ENCODE assay signal across 13 cellular contexts in the genomic region with DNA sequence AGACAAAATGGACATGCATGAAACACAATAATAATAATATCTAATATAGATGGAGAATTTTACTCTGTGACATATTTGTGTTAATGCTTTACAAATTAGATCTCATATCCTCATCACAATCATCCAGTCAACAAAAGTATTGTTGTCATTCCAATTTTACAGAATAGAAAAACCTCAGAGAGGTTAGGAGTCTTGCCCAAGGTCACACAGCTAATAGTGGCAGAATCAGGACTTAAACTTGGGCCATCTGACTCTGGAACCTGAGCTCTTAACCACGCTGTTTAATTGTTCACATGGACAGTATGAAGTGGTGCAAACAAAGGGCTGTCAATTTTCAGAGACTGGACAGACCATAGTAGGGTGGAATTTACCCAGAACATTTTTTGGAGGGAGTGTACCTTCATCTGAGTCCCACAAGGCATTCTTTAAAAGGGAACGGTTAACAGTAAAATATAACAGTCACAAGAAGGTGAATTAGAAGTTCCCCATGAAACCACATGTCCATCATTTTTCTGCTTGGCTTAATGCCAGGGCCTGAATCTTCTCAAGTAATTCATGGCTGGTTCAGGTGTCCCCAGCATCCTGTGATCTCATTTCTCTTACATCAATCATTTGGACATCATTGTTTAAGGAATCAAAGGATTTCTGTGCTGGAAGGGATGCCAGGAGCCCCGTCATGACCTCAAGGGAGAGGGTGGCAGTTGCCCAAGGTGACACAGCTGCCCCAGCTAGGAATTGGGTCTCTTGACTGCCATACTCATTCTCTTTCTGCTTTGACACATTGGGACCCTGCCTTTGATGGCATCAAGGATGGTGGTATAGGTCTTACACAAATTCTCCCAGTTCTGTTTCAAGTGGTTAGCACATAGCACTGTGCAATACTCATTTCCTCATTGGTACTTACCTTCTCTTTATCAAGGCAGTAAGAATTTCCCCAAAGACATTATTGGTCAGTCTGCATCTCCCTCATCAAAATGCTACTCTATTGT. TPM values are rescaled to one million over a fixed set of nuclear protein-coding genes. Genes with fewer than 3 reads are reported as not detected.
DNase-seq lines count a peak whose midpoint lies in the region; ATAC-seq and TF ChIP-seq lines count a peak whose summit lies in the region.
"Had no signal": no experiment of that assay in that cellular context is flagged by ENCODE, and none has a peak within 500 bp of the region (broad histone marks: within the 10 kb centered on the region; RNA-seq: fewer than 3 reads in every experiment).

No MANE protein-coding gene starts in this region.

- intact Hi-C loops in MCF 10A (cut with micrococcal nuclease), result loop anchor here (5.0 kb wide), 3 partner anchors 173 to 818 kb away; no protein-coding TSS in a partner anchor
- intact Hi-C loops in breast epithelium (cut with DNase I; ENCODE audit: low total_unique reads), result loop anchor here (10.0 kb wide), 1 partner anchor 815 kb away; no protein-coding TSS in a partner anchor

- no peak for TF ChIP-seq POLR2A in breast epithelium (IDR thresholded peaks at IDR 0.05)

- TF ChIP-seq CTCF in MCF 10A (IDR thresholded peaks at IDR 0.05; ENCODE audit: unreplicated experiment) (no peak), breast epithelium (IDR thresholded peaks at IDR 0.05) (no peak)

- ATAC-seq in HG02798 (IDR thresholded peaks at IDR 0.05; ENCODE audit: poor library complexity, unreplicated experiment), result peak; percentile 73
- peak; percentile 52 for ATAC-seq in stimulated activated naive CD8-positive, alpha-beta T cell treated with anti-CD3 and anti-CD28 coated beads, Interleukin-15, Interleukin-2, amounts not matched to agents 100 U/mL and 50 U/mL, for 24 hours

- no peak overlapping the region for H3K4me3 Mint-ChIP-seq in MCF 10A (ENCODE audit: unreplicated experiment)

- DNase-seq in MCF 10A (ENCODE audit: unreplicated experiment) (peak; percentile 11), breast epithelium (ENCODE audit: low spot score in 2 of 2) (no peak), NOMO-1 treated with DMSO at 0.1 percent for 48 hours (lab: John Stamatoyannopoulos, UW; ENCODE audit: unreplicated experiment) (peak; percentile 82), mucosa of gallbladder (ENCODE audit: low spot score) (no peak), NCI-H1417 treated with DMSO at 0.1 percent for 48 hours (lab: John Stamatoyannopoulos, UW) (no peak), NCI-H2107 (lab: John Stamatoyannopoulos, UW) (no peak)
- no peak for DNase-seq in stimulated activated naive CD8-positive, alpha-beta T cell treated with anti-CD3 and anti-CD28 coated beads, Interleukin-15, Interleukin-2, amounts not matched to agents 100 U/mL and 50 U/mL, for 24 hours
- DNase-seq: activated T-cell treated with anti-CD3 and anti-CD28 coated beads for 4 hours, BE2C, NCI-H2171, SW 1271 had no signal

- peaks cover 19% of the 10 kb centered on the region for H3K27me3 Mint-ChIP-seq in MCF 10A (ENCODE audit: insufficient read depth, unreplicated experiment)

- H3K4me1 Mint-ChIP-seq in MCF 10A (ENCODE audit: insufficient read depth, unreplicated experiment), result peaks cover 5% of the 10 kb centered on the region

- peaks cover 0 to 9% of the 10 kb centered on the region in 2 donors for H3K27me3 ChIP-seq in breast epithelium
- H3K27me3 ChIP-seq: BE2C had no signal

- POLR2A ChIA-PET in MCF 10A (lab: Yijun Ruan, JAX), result no interaction called here

- no peaks in the 10 kb centered on the region for H3K9me3 ChIP-seq in breast epithelium
- H3K9me3 ChIP-seq: BE2C, suprapubic skin had no signal

- no peak overlapping the region for H3K27ac ChIP-seq in breast epithelium
- H3K27ac ChIP-seq: suprapubic skin had no signal

- H3K4me3 ChIP-seq in breast epithelium, result no peak overlapping the region
- H3K4me3 ChIP-seq: suprapubic skin had no signal

- no peak overlapping the region for H3K27ac Mint-ChIP-seq in MCF 10A (ENCODE audit: low read depth, unreplicated experiment)

- no peaks in the 10 kb centered on the region for H3K9me3 Mint-ChIP-seq in MCF 10A (ENCODE audit: unreplicated experiment)

- no peaks in the 10 kb centered on the region for H3K36me3 ChIP-seq in breast epithelium
- H3K36me3 ChIP-seq: BE2C, suprapubic skin had no signal

- no TSS peak for BruUV-seq in MCF 10A (replicated peaks; lab: Mats Ljungman, UMichigan)

- H3K36me3 Mint-ChIP-seq in MCF 10A (ENCODE audit: insufficient read depth, unreplicated experiment), result no peaks in the 10 kb centered on the region

- H3K4me1 ChIP-seq in breast epithelium, result no peaks in the 10 kb centered on the region
- H3K4me1 ChIP-seq: BE2C had no signal

- CTCF ChIA-PET in MCF 10A (lab: Yijun Ruan, JAX), result interaction anchor here (3.9 to 14.4 kb wide), 2 partner anchors 11 to 814 kb away, joined by 24 to 164 read pairs; no protein-coding TSS in a partner anchor

RNA-seq across cellular contexts. Expression of a gene that starts 35.6 kb away (rescaled TPM):
- 37.8 and 44.9 TPM in 2 replicates for total RNA-seq in MCF 10A (2022)
- 10 to 100 TPM; 25.6 to 33.1 (median 32.9) TPM for total RNA-seq in breast epithelium
- total RNA-seq in mucosa of gallbladder, result 34.6 TPM

RNA-seq across cellular contexts. Expression of a gene that starts 38.8 kb away (rescaled TPM):
- total RNA-seq in MCF 10A (2022) (15.0 and 28.4 TPM in 2 replicates), breast epithelium (10 to 100 TPM; 13.1 to 30.9 (median 20.3) TPM), mucosa of gallbladder (42.7 TPM)

Comparison
In these comparisons a context has a peak if more than half of its experiments do, and no peak if none do; other contexts are left out.
1. DNase-seq: peak in MCF 10A (single experiment) and NOMO-1 treated with DMSO at 0.1 percent for 48 hours (single experiment); none in breast epithelium (0 of 2), stimulated activated naive CD8-positive, alpha-beta T cell treated with anti-CD3 and anti-CD28 coated beads, Interleukin-15, Interleukin-2, amounts not matched to agents 100 U/mL and 50 U/mL, for 24 hours (single experiment), mucosa of gallbladder (single experiment), NCI-H1417 treated with DMSO at 0.1 percent for 48 hours (single experiment) and NCI-H2107 (single experiment).